8 cellular contexts compared by ENCODE assay signal in the genomic region with DNA sequence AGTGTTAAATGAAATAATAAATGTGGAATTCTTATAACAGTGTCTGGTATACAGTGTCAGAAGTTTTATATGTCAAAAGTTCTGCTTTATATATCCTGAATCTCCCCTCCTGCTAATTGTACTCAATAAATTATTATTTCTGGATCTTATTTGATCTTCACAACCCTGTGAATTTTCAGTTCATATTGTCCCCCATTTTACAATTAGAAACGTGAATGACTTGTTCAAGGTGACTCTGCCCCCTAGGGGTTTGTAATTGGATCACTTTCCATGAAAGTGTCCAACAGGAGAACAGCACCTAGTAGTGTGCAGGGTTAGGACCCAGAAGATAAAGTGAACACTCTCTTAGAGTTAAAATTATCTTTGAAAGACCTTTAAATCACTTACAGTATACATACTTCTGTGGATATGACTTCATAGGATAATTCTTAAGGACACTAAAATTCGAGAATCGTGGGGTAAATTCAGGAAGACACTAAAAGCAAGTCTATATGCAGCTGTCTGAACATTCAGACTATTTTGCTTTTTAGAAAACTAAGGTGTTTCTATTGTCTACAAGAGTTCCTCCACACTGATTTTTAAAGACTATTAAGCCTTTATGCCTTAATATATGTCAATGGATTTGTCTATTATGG. TPM values are rescaled to one million over a fixed set of nuclear protein-coding genes. Genes with fewer than 3 reads are reported as not detected.
A peak's percentile ranks its signal among the peaks of the same experiment; 100 is the strongest.
DNase-seq lines count a peak whose midpoint lies in the region; ATAC-seq and TF ChIP-seq lines count a peak whose summit lies in the region.

No MANE protein-coding gene starts in this region.

- no peak overlapping the region for H3K4me3 ChIP-seq in Peyer's patch

- CTCF ChIA-PET in activated naive CD4-positive, alpha-beta T cell treated with anti-CD3 and anti-CD28 coated beads, Interleukin-2, amount 10 ng/mL, durations not matched to agents 7 days and 5 days (lab: Charles Lee): interaction anchor here (1.3 kb wide), 1 partner anchor 12 kb away, joined by 3 read pairs; no protein-coding TSS in a partner anchor

- no peaks in the 10 kb centered on the region for H3K4me1 Mint-ChIP-seq in activated naive CD4-positive, alpha-beta T cell treated with anti-CD3 and anti-CD28 coated beads, Interleukin-2, amount 10 ng/mL, durations not matched to agents 7 days and 5 days

- TF ChIP-seq CTCF in GM12872 (IDR thresholded peaks at IDR 0.05; ENCODE audit: insufficient read depth, low read depth, low read length) (peak; percentile 49), Peyer's patch (IDR thresholded peaks at IDR 0.05) (peak in 4 of 6 experiments; percentile 34 to 49 (median 40)), foreskin keratinocyte (conservative IDR thresholded peaks at IDR 0.05) (peak; percentile 64)

- no peaks in the 10 kb centered on the region for H3K36me3 Mint-ChIP-seq in activated naive CD4-positive, alpha-beta T cell treated with anti-CD3 and anti-CD28 coated beads, Interleukin-2, amount 10 ng/mL, durations not matched to agents 7 days and 5 days

- H3K27ac ChIP-seq in Peyer's patch (peak overlapping the region in 1 of 4 donors; percentile 65), foreskin keratinocyte (no peak overlapping the region)

- no peak overlapping the region for H3K27ac Mint-ChIP-seq in activated naive CD4-positive, alpha-beta T cell treated with anti-CD3 and anti-CD28 coated beads, Interleukin-2, amount 10 ng/mL, durations not matched to agents 7 days and 5 days

- no peaks in the 10 kb centered on the region for H3K36me3 ChIP-seq in Peyer's patch

- peak; percentile 51 for DNase-seq in ACHN
- no peak for DNase-seq in Peyer's patch
- no peak for DNase-seq in foreskin keratinocyte
- no peak for DNase-seq in activated naive CD4-positive, alpha-beta T cell treated with anti-CD3 and anti-CD28 coated beads, Interleukin-2, amount 10 ng/mL, durations not matched to agents 7 days and 5 days
- no peak for DNase-seq in effector CD8-positive, alpha-beta T cell (lab: John Stamatoyannopoulos, UW)

- peak; percentile 64 for ATAC-seq in foreskin keratinocyte
- ATAC-seq in GM21723 (IDR thresholded peaks at IDR 0.05; ENCODE audit: unreplicated experiment): no peak
- ATAC-seq in HG03378 (IDR thresholded peaks at IDR 0.05; ENCODE audit: unreplicated experiment): no peak

- H3K4me1 ChIP-seq in Peyer's patch (no peaks in the 10 kb centered on the region), foreskin keratinocyte (no peaks in the 10 kb centered on the region)

- H3K9me3 ChIP-seq in Peyer's patch: no peaks in the 10 kb centered on the region

- no peaks in the 10 kb centered on the region for H3K9me3 Mint-ChIP-seq in activated naive CD4-positive, alpha-beta T cell treated with anti-CD3 and anti-CD28 coated beads, Interleukin-2, amount 10 ng/mL, durations not matched to agents 7 days and 5 days

- in situ Hi-C loops in ACHN (cut with HindIII; ENCODE audit: low pct_ligation_motif_present, low pct_unique_long_range_greater_than_20kb, low sequenced_read_pairs): no loop called here

- peaks cover 13% of the 10 kb centered on the region for H3K27me3 Mint-ChIP-seq in activated naive CD4-positive, alpha-beta T cell treated with anti-CD3 and anti-CD28 coated beads, Interleukin-2, amount 10 ng/mL, durations not matched to agents 7 days and 5 days

- no peak for TF ChIP-seq POLR2A in Peyer's patch (IDR thresholded peaks at IDR 0.05)

- H3K27me3 ChIP-seq in Peyer's patch (no peaks in the 10 kb centered on the region), foreskin keratinocyte (no peaks in the 10 kb centered on the region)

- no peak overlapping the region for H3K4me3 Mint-ChIP-seq in activated naive CD4-positive, alpha-beta T cell treated with anti-CD3 and anti-CD28 coated beads, Interleukin-2, amount 10 ng/mL, durations not matched to agents 7 days and 5 days

RNA-seq across cellular contexts. Expression of gene DDR2, which starts 4.5 kb away (rescaled TPM):
- total RNA-seq in Peyer's patch (100 to 1,000 TPM in 1 of 4 donors, 10 to 100 TPM in 3; 14.9 to 112 (median 37.2) TPM), foreskin keratinocyte (0.18 and 0.41 TPM in 2 replicates)
- 0.03 and 0.06 TPM in 2 replicates for polyA plus RNA-seq in foreskin keratinocyte

Comparison
In these comparisons a context has a peak if more than half of its experiments do, and no peak if none do; other contexts are left out.
1. RNA of gene DDR2, which starts 4.5 kb away (total RNA-seq): 14.9 to 112 TPM in Peyer's patch; 0.18 to 0.41 TPM in foreskin keratinocyte; every median in the first group is over 10 times any median in the second.
2. Peak in every context shown above with its lines, with median percentiles within 50 percentile points of each other: CTCF ChIP-seq.